Comparison of ENCODE assay signal across 1 cellular context in the genomic region with DNA sequence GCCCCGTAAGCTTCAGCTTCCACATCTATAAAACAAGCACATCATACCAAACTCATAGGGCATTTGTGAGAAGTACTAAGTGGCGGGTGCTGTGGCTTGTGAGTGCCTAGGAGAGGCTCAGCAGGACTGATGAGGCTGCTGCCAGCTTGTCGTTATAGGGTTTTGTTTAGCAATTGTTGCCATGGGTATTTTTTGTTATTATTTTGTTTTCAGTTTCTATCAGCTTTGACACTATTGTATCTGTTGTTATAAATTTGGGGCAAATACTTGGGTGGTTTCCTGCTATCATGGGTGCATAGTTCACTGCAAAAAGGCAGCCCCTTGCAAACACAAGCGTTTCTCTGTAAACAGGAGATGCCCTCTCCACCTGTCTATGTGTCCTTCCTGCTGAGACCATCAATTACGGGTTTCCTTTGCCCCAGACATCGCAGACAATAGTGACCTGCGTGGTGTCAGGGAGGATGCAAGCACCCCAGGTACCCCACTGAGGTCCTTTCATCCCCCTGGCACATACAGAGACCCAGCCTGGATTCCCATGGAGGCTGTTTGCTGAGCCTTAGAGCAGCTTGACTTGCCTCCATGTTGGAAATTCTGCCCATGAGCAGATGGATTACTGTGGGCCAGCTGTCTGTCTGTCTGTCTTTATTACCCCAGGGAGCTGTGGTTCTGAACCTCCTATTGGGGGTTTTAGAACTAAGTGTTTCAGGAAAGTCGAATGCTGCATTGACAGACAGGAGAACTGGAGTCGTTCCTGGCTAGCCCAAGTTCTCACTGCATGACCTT.
TF ChIP-seq lines count a peak whose summit lies in the region.

No MANE protein-coding gene starts in this region.

TF ChIP-seq in GM12878, 131 proteins besides CTCF, POLR2A, EP300 and RAD21 (continued from another document):
- TF ChIP-seq IRF3 (IDR thresholded peaks at IDR 0.05) (no peak), MEF2B (IDR thresholded peaks at IDR 0.05; ENCODE audit: partially characterized antibody, poor library complexity, severe bottlenecking) (peak; percentile 43), TCF3 (IDR thresholded peaks at IDR 0.05; ENCODE audit: borderline replicate concordance, insufficient read depth, low read depth, low read length) (no peak), EGR1 (IDR thresholded peaks at IDR 0.05; ENCODE audit: borderline replicate concordance in 1 of 2, low read depth in 2 of 2, low read length in 2 of 2) (no peak), BMI1 (IDR thresholded peaks at IDR 0.05; ENCODE audit: borderline replicate concordance) (peak; percentile 77; the same call in 1 of the 2 replicates), CHD2 (IDR thresholded peaks at IDR 0.05; ENCODE audit: borderline replicate concordance, low read depth, low read length) (no peak), ESRRA (IDR thresholded peaks at IDR 0.05; ENCODE audit: low read length) (no peak), RELA (IDR thresholded peaks at IDR 0.05; ENCODE audit: borderline replicate concordance, partially characterized antibody) (no peak), FOXK2 (IDR thresholded peaks at IDR 0.05) (peak; percentile 24; the same call in 1 of the 2 replicates), ELK1 (IDR thresholded peaks at IDR 0.05; ENCODE audit: low read depth, low read length) (no peak), SREBF2 (IDR thresholded peaks at IDR 0.05; ENCODE audit: low read length) (no peak), IKZF1 (conservative IDR thresholded peaks at IDR 0.05) (0 out of 2 replicates have a peak, but pooled peaks have one; percentile 17), ZNF622 (IDR thresholded peaks at IDR 0.05) (no peak), SUPT20H (IDR thresholded peaks at IDR 0.05; ENCODE audit: borderline replicate concordance, control insufficient read depth, low read depth, low read length) (no peak)
- TF ChIP-seq, protein P1, sequence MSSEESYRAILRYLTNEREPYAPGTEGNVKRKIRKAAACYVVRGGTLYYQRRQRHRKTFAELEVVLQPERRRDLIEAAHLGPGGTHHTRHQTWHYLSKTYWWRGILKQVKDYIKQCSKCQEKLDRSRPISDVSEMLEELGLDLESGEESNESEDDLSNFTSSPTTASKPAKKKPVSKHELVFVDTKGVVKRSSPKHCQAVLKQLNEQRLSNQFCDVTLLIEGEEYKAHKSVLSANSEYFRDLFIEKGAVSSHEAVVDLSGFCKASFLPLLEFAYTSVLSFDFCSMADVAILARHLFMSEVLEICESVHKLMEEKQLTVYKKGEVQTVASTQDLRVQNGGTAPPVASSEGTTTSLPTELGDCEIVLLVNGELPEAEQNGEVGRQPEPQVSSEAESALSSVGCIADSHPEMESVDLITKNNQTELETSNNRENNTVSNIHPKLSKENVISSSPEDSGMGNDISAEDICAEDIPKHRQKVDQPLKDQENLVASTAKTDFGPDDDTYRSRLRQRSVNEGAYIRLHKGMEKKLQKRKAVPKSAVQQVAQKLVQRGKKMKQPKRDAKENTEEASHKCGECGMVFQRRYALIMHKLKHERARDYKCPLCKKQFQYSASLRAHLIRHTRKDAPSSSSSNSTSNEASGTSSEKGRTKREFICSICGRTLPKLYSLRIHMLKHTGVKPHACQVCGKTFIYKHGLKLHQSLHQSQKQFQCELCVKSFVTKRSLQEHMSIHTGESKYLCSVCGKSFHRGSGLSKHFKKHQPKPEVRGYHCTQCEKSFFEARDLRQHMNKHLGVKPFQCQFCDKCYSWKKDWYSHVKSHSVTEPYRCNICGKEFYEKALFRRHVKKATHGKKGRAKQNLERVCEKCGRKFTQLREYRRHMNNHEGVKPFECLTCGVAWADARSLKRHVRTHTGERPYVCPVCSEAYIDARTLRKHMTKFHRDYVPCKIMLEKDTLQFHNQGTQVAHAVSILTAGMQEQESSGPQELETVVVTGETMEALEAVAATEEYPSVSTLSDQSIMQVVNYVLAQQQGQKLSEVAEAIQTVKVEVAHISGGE (CRISPR knock-in tag; IDR thresholded peaks at IDR 0.05), result no peak
- TF ChIP-seq, protein P2, sequence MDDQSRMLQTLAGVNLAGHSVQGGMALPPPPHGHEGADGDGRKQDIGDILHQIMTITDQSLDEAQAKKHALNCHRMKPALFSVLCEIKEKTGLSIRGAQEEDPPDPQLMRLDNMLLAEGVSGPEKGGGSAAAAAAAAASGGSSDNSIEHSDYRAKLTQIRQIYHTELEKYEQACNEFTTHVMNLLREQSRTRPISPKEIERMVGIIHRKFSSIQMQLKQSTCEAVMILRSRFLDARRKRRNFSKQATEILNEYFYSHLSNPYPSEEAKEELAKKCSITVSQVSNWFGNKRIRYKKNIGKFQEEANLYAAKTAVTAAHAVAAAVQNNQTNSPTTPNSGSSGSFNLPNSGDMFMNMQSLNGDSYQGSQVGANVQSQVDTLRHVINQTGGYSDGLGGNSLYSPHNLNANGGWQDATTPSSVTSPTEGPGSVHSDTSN (IDR thresholded peaks at IDR 0.05; ENCODE audit: insufficient replicate concordance, low read depth, low read length), result peak; percentile 17
- TF ChIP-seq, protein P3, sequence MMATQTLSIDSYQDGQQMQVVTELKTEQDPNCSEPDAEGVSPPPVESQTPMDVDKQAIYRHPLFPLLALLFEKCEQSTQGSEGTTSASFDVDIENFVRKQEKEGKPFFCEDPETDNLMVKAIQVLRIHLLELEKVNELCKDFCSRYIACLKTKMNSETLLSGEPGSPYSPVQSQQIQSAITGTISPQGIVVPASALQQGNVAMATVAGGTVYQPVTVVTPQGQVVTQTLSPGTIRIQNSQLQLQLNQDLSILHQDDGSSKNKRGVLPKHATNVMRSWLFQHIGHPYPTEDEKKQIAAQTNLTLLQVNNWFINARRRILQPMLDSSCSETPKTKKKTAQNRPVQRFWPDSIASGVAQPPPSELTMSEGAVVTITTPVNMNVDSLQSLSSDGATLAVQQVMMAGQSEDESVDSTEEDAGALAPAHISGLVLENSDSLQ (IDR thresholded peaks at IDR 0.05), result peak; percentile 52
- TF ChIP-seq, protein P4, sequence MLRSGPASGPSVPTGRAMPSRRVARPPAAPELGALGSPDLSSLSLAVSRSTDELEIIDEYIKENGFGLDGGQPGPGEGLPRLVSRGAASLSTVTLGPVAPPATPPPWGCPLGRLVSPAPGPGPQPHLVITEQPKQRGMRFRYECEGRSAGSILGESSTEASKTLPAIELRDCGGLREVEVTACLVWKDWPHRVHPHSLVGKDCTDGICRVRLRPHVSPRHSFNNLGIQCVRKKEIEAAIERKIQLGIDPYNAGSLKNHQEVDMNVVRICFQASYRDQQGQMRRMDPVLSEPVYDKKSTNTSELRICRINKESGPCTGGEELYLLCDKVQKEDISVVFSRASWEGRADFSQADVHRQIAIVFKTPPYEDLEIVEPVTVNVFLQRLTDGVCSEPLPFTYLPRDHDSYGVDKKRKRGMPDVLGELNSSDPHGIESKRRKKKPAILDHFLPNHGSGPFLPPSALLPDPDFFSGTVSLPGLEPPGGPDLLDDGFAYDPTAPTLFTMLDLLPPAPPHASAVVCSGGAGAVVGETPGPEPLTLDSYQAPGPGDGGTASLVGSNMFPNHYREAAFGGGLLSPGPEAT (IDR thresholded peaks at IDR 0.05; ENCODE audit: low read depth), result peak; percentile 49; the same call in 1 of the 2 replicates
- TF ChIP-seq, protein P5, sequence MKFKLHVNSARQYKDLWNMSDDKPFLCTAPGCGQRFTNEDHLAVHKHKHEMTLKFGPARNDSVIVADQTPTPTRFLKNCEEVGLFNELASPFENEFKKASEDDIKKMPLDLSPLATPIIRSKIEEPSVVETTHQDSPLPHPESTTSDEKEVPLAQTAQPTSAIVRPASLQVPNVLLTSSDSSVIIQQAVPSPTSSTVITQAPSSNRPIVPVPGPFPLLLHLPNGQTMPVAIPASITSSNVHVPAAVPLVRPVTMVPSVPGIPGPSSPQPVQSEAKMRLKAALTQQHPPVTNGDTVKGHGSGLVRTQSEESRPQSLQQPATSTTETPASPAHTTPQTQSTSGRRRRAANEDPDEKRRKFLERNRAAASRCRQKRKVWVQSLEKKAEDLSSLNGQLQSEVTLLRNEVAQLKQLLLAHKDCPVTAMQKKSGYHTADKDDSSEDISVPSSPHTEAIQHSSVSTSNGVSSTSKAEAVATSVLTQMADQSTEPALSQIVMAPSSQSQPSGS (IDR thresholded peaks at IDR 0.05; ENCODE audit: low read length), result no peak
- TF ChIP-seq, protein P6, sequence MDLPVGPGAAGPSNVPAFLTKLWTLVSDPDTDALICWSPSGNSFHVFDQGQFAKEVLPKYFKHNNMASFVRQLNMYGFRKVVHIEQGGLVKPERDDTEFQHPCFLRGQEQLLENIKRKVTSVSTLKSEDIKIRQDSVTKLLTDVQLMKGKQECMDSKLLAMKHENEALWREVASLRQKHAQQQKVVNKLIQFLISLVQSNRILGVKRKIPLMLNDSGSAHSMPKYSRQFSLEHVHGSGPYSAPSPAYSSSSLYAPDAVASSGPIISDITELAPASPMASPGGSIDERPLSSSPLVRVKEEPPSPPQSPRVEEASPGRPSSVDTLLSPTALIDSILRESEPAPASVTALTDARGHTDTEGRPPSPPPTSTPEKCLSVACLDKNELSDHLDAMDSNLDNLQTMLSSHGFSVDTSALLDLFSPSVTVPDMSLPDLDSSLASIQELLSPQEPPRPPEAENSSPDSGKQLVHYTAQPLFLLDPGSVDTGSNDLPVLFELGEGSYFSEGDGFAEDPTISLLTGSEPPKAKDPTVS (IDR thresholded peaks at IDR 0.05; ENCODE audit: low read depth, low read length), result no peak
